In genomic region chr6:11368760-11369159, GRCh38 we compare ENCODE assay signal across 1 cellular context.
TF ChIP-seq lines count a peak whose summit lies in the region.

No MANE protein-coding gene starts in this region.

TF ChIP-seq in GM23338, 12 proteins besides CTCF, POLR2A, EP300 and RAD21 (continued from another document):
- TF ChIP-seq REST (IDR thresholded peaks at IDR 0.05; ENCODE audit: unreplicated experiment) (no peak), EZH2phosphoT487 (IDR thresholded peaks at IDR 0.05; ENCODE audit: unreplicated experiment) (no peak), ETS1 (IDR thresholded peaks at IDR 0.05) (no peak)
